In the genomic region with DNA sequence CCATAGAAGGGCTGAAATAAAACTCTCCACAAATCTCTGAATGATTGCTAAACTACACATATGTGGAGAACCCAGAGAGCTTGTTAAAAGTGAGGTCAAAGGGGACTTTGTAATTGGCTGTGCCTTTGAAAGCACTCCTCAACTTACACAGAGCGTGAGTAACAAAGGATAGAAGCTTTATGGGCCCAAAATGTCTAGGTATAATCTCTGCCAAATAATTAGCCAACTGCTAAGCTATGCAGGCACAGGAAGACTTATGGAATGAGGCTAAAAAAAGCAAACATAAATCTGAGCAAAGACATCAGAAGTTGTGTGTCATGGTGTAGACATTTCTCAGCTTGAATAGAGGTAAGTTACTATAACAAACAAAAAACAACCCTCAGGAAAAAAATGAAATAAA, we compare ENCODE assay signal across 17 cellular contexts. TPM values are rescaled to one million over a fixed set of nuclear protein-coding genes. Genes with fewer than 3 reads are reported as not detected.
DNase-seq lines count a peak whose midpoint lies in the region; FAIRE-seq and TF ChIP-seq lines count a peak whose summit lies in the region.
"Had no signal": no experiment of that assay in that cellular context is flagged by ENCODE, and none has a peak within 500 bp of the region (broad histone marks: within the 10 kb centered on the region; RNA-seq: fewer than 3 reads in every experiment).

No MANE protein-coding gene starts in this region.

- no peak overlapping the region for H3K9ac ChIP-seq in kidney (ENCODE audit: low read length in 2 of 2)

- no peaks in the 10 kb centered on the region for H3K36me3 ChIP-seq in kidney (ENCODE audit: control insufficient read depth in 1 of 2, insufficient read depth in 2 of 2, low read length in 2 of 2)
- H3K36me3 ChIP-seq: heart left ventricle had no signal

- peaks cover 0 to 4% of the 10 kb centered on the region in 2 donors for H3K9me3 ChIP-seq in kidney (ENCODE audit: control insufficient read depth in 1 of 2, low read length in 2 of 2)

- no peaks in the 10 kb centered on the region for H3K4me1 ChIP-seq in kidney (ENCODE audit: control insufficient read depth in 1 of 2, insufficient read depth in 1 of 2, low read depth in 1 of 2, low read length in 2 of 2)
- H3K4me1 ChIP-seq: heart left ventricle, psoas muscle had no signal

- intact Hi-C loops in kidney (cut with DNase I), result no loop called here
- intact Hi-C loops in cardiac septum (cut with DNase I), result no loop called here

- TF ChIP-seq CTCF in kidney (IDR thresholded peaks at IDR 0.05; ENCODE audit: borderline replicate concordance, extremely low read depth, insufficient read depth), result no peak
- TF ChIP-seq CTCF in GM13977 (IDR thresholded peaks at IDR 0.05; ENCODE audit: extremely low read depth, insufficient read depth, missing control alignments), result no peak

- peak; percentile 45 for DNase-seq in GM03348 (ENCODE audit: low spot score)
- DNase-seq in RCC 7860 (ENCODE audit: low spot score), result peak; percentile 18
- DNase-seq in epithelial cell of prostate (ENCODE audit: low read depth, low spot score), result no peak
- peak; percentile 91 for DNase-seq in skeletal muscle cell (ENCODE audit: low read depth)
- DNase-seq in HPDE6-E6E7 (ENCODE audit: extremely low spot score), result no peak
- DNase-seq in kidney, result no peak
- no peak for DNase-seq in GM13977 (ENCODE audit: low spot score)
- DNase-seq in cardiac septum (ENCODE audit: low spot score), result no peak
- DNase-seq: anterior cingulate cortex; CD4-positive, CD25-positive, alpha-beta regulatory T cell; DMS79; heart left ventricle; natural killer cell; NCI-H187 treated with DMSO at 0.1 percent for 48 hours; psoas muscle; stimulated activated naive B cell treated with anti-CD40 and anti-IgM and Interleukin-4, amounts not matched to agents 10 μg/mL and 1 μg/mL and 100 μg/mL, for 72 hours had no signal

- in situ Hi-C loops in GM13977 (cut with MboI; ENCODE audit: low pct_unique_long_range_greater_than_20kb, low sequenced_read_pairs, unreplicated experiment), result no loop called here

- no peak overlapping the region for H3K4me3 ChIP-seq in skeletal muscle cell (ENCODE audit: low read depth, low read length)
- H3K4me3 ChIP-seq in kidney (ENCODE audit: low read length in 2 of 2), result no peak overlapping the region
- H3K4me3 ChIP-seq: heart left ventricle, psoas muscle had no signal

- H3K27ac ChIP-seq in epithelial cell of prostate (peak overlapping the region; percentile 1), kidney (ENCODE audit: low read depth in 2 of 2, low read length in 2 of 2) (no peak overlapping the region)
- H3K27ac ChIP-seq: heart left ventricle, psoas muscle had no signal

- FAIRE-seq in RCC 7860 (lab: Jason Lieb, UNC) (no peak), kidney (lab: Jason Lieb, UNC) (no peak)
- FAIRE-seq: keratinocyte had no signal

RNA-seq across cellular contexts. Expression of a gene that starts 23.3 kb away (rescaled TPM):
- total RNA-seq in kidney, result 4.2 TPM
- polyA plus RNA-seq in kidney (ENCODE audit: insufficient read depth, low read depth, low replicate concordance), result 3.2 TPM
- total RNA-seq in cardiac septum, result 2.1 TPM

Comparison
In these comparisons a context has a peak if more than half of its experiments do, and no peak if none do; other contexts are left out.
1. DNase-seq: peak in GM03348 (single experiment), RCC 7860 (single experiment) and skeletal muscle cell (single experiment); none in epithelial cell of prostate (single experiment), HPDE6-E6E7 (single experiment), kidney (single experiment), GM13977 (single experiment) and cardiac septum (single experiment).